ENCODE assay signal across 10 cellular contexts in the genomic region with DNA sequence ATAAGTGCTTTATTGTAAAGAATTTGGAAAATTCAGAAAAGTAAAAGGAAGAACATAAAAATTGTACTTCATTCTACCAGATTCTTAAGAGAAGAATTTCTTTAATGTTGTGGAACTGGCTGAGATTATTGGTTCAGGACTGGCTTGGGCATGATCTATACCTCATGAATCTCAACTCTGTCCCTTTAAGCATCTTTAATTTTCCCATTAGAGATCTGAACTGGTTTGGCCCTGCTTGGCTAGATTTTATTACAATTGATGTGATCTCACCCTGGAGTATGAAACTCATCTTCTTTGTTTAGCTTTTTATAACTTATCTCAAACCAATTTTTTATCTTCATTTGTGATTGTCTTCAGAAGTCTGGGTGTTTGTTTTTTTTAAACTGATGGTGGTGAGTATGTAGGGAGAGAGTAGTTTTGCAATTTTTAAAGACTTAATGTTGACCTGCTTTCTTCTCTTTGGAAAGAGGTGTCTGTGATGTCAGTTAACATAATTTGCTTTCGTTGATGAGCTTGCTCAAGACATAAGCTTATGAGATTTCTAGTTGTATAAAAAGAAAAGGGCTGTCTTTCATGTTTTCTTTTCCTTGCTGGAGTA.
DNase-seq lines count a peak whose midpoint lies in the region; ATAC-seq and TF ChIP-seq lines count a peak whose summit lies in the region.
"Had no signal": no experiment of that assay in that cellular context is flagged by ENCODE, and none has a peak within 500 bp of the region (broad histone marks: within the 10 kb centered on the region; RNA-seq: fewer than 3 reads in every experiment).

No MANE protein-coding gene starts in this region.

- no peaks in the 10 kb centered on the region for H3K27me3 ChIP-seq in CD8-positive, alpha-beta T cell (ENCODE audit: insufficient read depth, low read length)
- H3K27me3 ChIP-seq in Karpas-422 (ENCODE audit: low read length) (no peaks in the 10 kb centered on the region), endodermal cell (ENCODE audit: control insufficient read depth, insufficient read depth, low read length, poor library complexity, severe bottlenecking) (no peaks in the 10 kb centered on the region), neural cell (ENCODE audit: insufficient read depth, low read depth, low read length) (no peaks in the 10 kb centered on the region)
- H3K27me3 ChIP-seq: breast epithelium had no signal

- H3K4me3 ChIP-seq in CD8-positive, alpha-beta T cell (ENCODE audit: low read depth, low read length): no peak overlapping the region
- H3K4me3 ChIP-seq in Karpas-422 (ENCODE audit: low read length) (no peak overlapping the region), endodermal cell (ENCODE audit: low read length) (peak overlapping the region; percentile 2), neural cell (ENCODE audit: low read length) (peak overlapping the region; percentile 39)
- H3K4me3 ChIP-seq: breast epithelium had no signal

- H3K9me3 Mint-ChIP-seq in CD8-positive, alpha-beta T cell: no peaks in the 10 kb centered on the region
- H3K9me3 Mint-ChIP-seq in endodermal cell: no peaks in the 10 kb centered on the region

- no peak for TF ChIP-seq EP300 in neural cell (conservative IDR thresholded peaks at IDR 0.05; ENCODE audit: poor library complexity, severe bottlenecking)

- H3F3A ChIP-seq in neural cell (ENCODE audit: insufficient read depth, low read length, poor library complexity, severe bottlenecking): peaks cover 3% of the 10 kb centered on the region

- no peaks in the 10 kb centered on the region for H3K9me3 ChIP-seq in CD8-positive, alpha-beta T cell (ENCODE audit: low read length)
- H3K9me3 ChIP-seq in Karpas-422 (ENCODE audit: low read length): no peaks in the 10 kb centered on the region
- H3K9me3 ChIP-seq in endodermal cell (ENCODE audit: control insufficient read depth, low read length): no peaks in the 10 kb centered on the region
- no peaks in the 10 kb centered on the region for H3K9me3 ChIP-seq in neural cell (ENCODE audit: low read length)
- H3K9me3 ChIP-seq: breast epithelium had no signal

- H3K36me3 Mint-ChIP-seq in CD8-positive, alpha-beta T cell: peaks cover 30% of the 10 kb centered on the region
- peaks cover 7% of the 10 kb centered on the region for H3K36me3 Mint-ChIP-seq in endodermal cell (ENCODE audit: low read depth)

- H3K4me1 ChIP-seq in CD8-positive, alpha-beta T cell (ENCODE audit: insufficient read depth, low read length): peaks cover 56% of the 10 kb centered on the region
- H3K4me1 ChIP-seq in Karpas-422 (ENCODE audit: low read length) (peaks cover 39% of the 10 kb centered on the region), endodermal cell (ENCODE audit: control insufficient read depth, insufficient read depth, low read length) (peaks cover 14% of the 10 kb centered on the region)

- no peaks in the 10 kb centered on the region for H3K36me3 ChIP-seq in CD8-positive, alpha-beta T cell (ENCODE audit: insufficient read depth, low read length)
- H3K36me3 ChIP-seq in Karpas-422 (ENCODE audit: insufficient read depth, low read length) (no peaks in the 10 kb centered on the region; the same call in none of the 2 replicates), endodermal cell (ENCODE audit: control insufficient read depth, insufficient read depth, low read length) (peaks cover 8% of the 10 kb centered on the region), neural cell (ENCODE audit: insufficient read depth, low read length) (no peaks in the 10 kb centered on the region)
- H3K36me3 ChIP-seq: breast epithelium had no signal

- TF ChIP-seq CTCF in CD8-positive, alpha-beta T cell (IDR thresholded peaks at IDR 0.05): no peak
- TF ChIP-seq CTCF in endodermal cell (conservative IDR thresholded peaks at IDR 0.05) (no peak), neural cell (IDR thresholded peaks at IDR 0.05; ENCODE audit: poor library complexity, severe bottlenecking) (no peak), GM10248 (IDR thresholded peaks at IDR 0.05; ENCODE audit: control extremely low read depth, extremely low read depth, low read depth, missing control alignments) (no peak)

- no peaks in the 10 kb centered on the region for H3K27me3 Mint-ChIP-seq in CD8-positive, alpha-beta T cell (ENCODE audit: low read depth)
- no peaks in the 10 kb centered on the region for H3K27me3 Mint-ChIP-seq in endodermal cell (ENCODE audit: insufficient read depth)

- 79% methylated on average over 1 of the region's 1 CpG; no CpG with 5 or more reads in 1 of the 2 experiments for WGBS in endodermal cell (ENCODE audit: insufficient coverage in 1 of 2, insufficient read length in 1 of 2), 2 experiments

- intact Hi-C loops in CD8-positive, alpha-beta T cell (cut with DNase I, micrococcal nuclease): loop anchor here in 1 of 2 experiments (2.0 kb wide), 1 partner anchor 16 kb away; no protein-coding TSS in a partner anchor

- no peak for DNase-seq in CD8-positive, alpha-beta T cell
- DNase-seq in Karpas-422: no peak
- no peak for DNase-seq in endodermal cell
- no peak for DNase-seq in activated CD8-positive, alpha-beta memory T cell treated with anti-CD3 and anti-CD28 coated beads, Interleukin-2, amount 50 U/mL, for 4 hours
- no peak for DNase-seq in NCI-H524 treated with DMSO at 0.1 percent for 48 hours (lab: John Stamatoyannopoulos, UW)
- DNase-seq in GM10248 (ENCODE audit: extremely low spot score): no peak
- DNase-seq: NCI-H1694 treated with DMSO at 0.1 percent for 48 hours had no signal

- H3K4me3 Mint-ChIP-seq in CD8-positive, alpha-beta T cell: no peak overlapping the region
- peak overlapping the region; percentile 1 for H3K4me3 Mint-ChIP-seq in endodermal cell

- no peak overlapping the region for H3K27ac ChIP-seq in CD8-positive, alpha-beta T cell (ENCODE audit: low read depth, low read length)
- H3K27ac ChIP-seq in Karpas-422 (ENCODE audit: low read length) (peak overlapping the region; percentile 60), endodermal cell (ENCODE audit: low read depth, low read length) (no peak overlapping the region), neural cell (ENCODE audit: low read length) (peak overlapping the region; percentile 74)

- no peak overlapping the region for H3K9ac ChIP-seq in Karpas-422 (ENCODE audit: low read length)
- no peak overlapping the region for H3K9ac ChIP-seq in endodermal cell (ENCODE audit: extremely low read depth, low read length, poor library complexity, severe bottlenecking)
- H3K9ac ChIP-seq in neural cell (ENCODE audit: low read length): peak overlapping the region; percentile 17

- H3K27ac Mint-ChIP-seq in CD8-positive, alpha-beta T cell: peak overlapping the region; percentile 50
- H3K27ac Mint-ChIP-seq in endodermal cell: no peak overlapping the region

- H3K79me2 ChIP-seq in Karpas-422 (ENCODE audit: low read length) (peaks cover 96% of the 10 kb centered on the region), neural cell (replicated peaks; ENCODE audit: insufficient read depth, low read length) (peaks cover 69% of the 10 kb centered on the region)

- H2AFZ ChIP-seq in Karpas-422 (ENCODE audit: low read length): no peak overlapping the region
- H2AFZ ChIP-seq in neural cell (ENCODE audit: low read depth, low read length): no peak overlapping the region

- H4K20me1 ChIP-seq in Karpas-422 (ENCODE audit: insufficient read depth, low read depth, low read length) (no peaks in the 10 kb centered on the region), neural cell (ENCODE audit: insufficient read depth) (no peaks in the 10 kb centered on the region)

- TF ChIP-seq RAD21 in neural cell (conservative IDR thresholded peaks at IDR 0.05): no peak

- no peak for ATAC-seq in CD8-positive, alpha-beta T cell
- no peak for ATAC-seq in HG02610 (IDR thresholded peaks at IDR 0.05; ENCODE audit: unreplicated experiment)

- POLR2A ChIA-PET in CD8-positive, alpha-beta T cell (lab: Charles Lee): no interaction called here
- POLR2A ChIA-PET in GM10248 (lab: Yijun Ruan, JAX): no interaction called here

- CTCF ChIA-PET in CD8-positive, alpha-beta T cell (lab: Charles Lee): no interaction called here
- CTCF ChIA-PET in GM10248 (lab: Yijun Ruan, JAX): interaction anchor here (0.9 to 1.0 kb wide), 2 partner anchors 24 to 27 kb away, joined by 3 read pairs; no protein-coding TSS in a partner anchor

- H3K9me2 ChIP-seq in Karpas-422 (replicated peaks; ENCODE audit: insufficient read depth, low read length) (no peaks in the 10 kb centered on the region), neural cell (ENCODE audit: insufficient read depth, low read length) (no peaks in the 10 kb centered on the region)

- no peak overlapping the region for H3K4me2 ChIP-seq in Karpas-422 (ENCODE audit: low read depth, low read length, poor library complexity, severe bottlenecking)
- peak overlapping the region; percentile 31 for H3K4me2 ChIP-seq in neural cell (ENCODE audit: low read length)

- H3K4me1 Mint-ChIP-seq in CD8-positive, alpha-beta T cell (ENCODE audit: low read depth): peaks cover 77% of the 10 kb centered on the region
- H3K4me1 Mint-ChIP-seq in endodermal cell: peaks cover 45% of the 10 kb centered on the region

TF ChIP-seq in neural cell, 6 proteins besides CTCF, POLR2A, EP300 and RAD21 (continues in another document):
- TF ChIP-seq TAF1 (IDR thresholded peaks at IDR 0.05; ENCODE audit: low read depth) (no peak), EZH2 (IDR thresholded peaks at IDR 0.05; ENCODE audit: borderline replicate concordance, insufficient read depth, low read length, poor library complexity, severe bottlenecking) (no peak), MXI1 (conservative IDR thresholded peaks at IDR 0.05; ENCODE audit: poor library complexity, severe bottlenecking) (no peak)

Comparison
In these comparisons a context has a peak if more than half of its experiments do, and no peak if none do; other contexts are left out.
1. H3K27ac ChIP-seq: peak in Karpas-422 (single experiment) and neural cell (single experiment); none in CD8-positive, alpha-beta T cell (single experiment) and endodermal cell (single experiment).
2. H3K4me3 ChIP-seq: peak in endodermal cell (single experiment) and neural cell (single experiment); none in CD8-positive, alpha-beta T cell (single experiment) and Karpas-422 (single experiment).